16 cellular contexts compared by ENCODE assay signal in genomic region chr3:125767641-125768040, GRCh38.
A peak's percentile ranks its signal among the peaks of the same experiment; 100 is the strongest.
DNase-seq lines count a peak whose midpoint lies in the region; ATAC-seq and TF ChIP-seq lines count a peak whose summit lies in the region.
"Had no signal": no experiment of that assay in that cellular context is flagged by ENCODE, and none has a peak within 500 bp of the region (broad histone marks: within the 10 kb centered on the region; RNA-seq: fewer than 3 reads in every experiment).

No MANE protein-coding gene starts in this region.

- no peaks in the 10 kb centered on the region for H3K27me3 ChIP-seq in MM.1S (replicated peaks; ENCODE audit: insufficient read depth, low read length)
- H3K27me3 ChIP-seq: colonic mucosa, MG63 had no signal

- ATAC-seq in activated naive CD4-positive, alpha-beta T cell treated with anti-CD3 and anti-CD28 coated beads, Interleukin-2, amount 50 U/mL, for 72 hours, result no peak
- ATAC-seq in stimulated activated memory B cell treated with anti-CD40 and anti-IgM and Interleukin-4, amounts not matched to agents 10 μg/mL and 1 μg/mL and 100 μg/mL, for 72 hours, result no peak
- ATAC-seq: activated CD8-positive, alpha-beta T cell treated with anti-CD3 and anti-CD28 coated beads, Interleukin-2, amount 10 ng/mL, durations not matched to agents 7 days and 5 days; right cardiac atrium had no signal

- H3K4me1 Mint-ChIP-seq in activated naive CD4-positive, alpha-beta T cell treated with anti-CD3 and anti-CD28 coated beads for 36 hours (ENCODE audit: low read depth), result no peaks in the 10 kb centered on the region
- H3K4me1 Mint-ChIP-seq in glutamatergic neuron (ENCODE audit: low read depth, unreplicated experiment), result peaks cover 4% of the 10 kb centered on the region
- H3K4me1 Mint-ChIP-seq in stimulated activated memory B cell treated with anti-CD40 and anti-IgM and Interleukin-4, amounts not matched to agents 10 μg/mL and 1 μg/mL and 100 μg/mL, for 72 hours, result peaks cover 23% of the 10 kb centered on the region

- no peaks in the 10 kb centered on the region for H3K9me2 ChIP-seq in MM.1S (replicated peaks; ENCODE audit: insufficient read depth, low read length)

- 0 out of 2 replicates have a peak, but pooled peaks cover 5% of the 10 kb centered on the region for H3K4me1 ChIP-seq in MM.1S (ENCODE audit: low read length)
- H3K4me1 ChIP-seq: colonic mucosa had no signal

- H3K4me3 ChIP-seq in MM.1S (ENCODE audit: low read length), result peak overlapping the region; percentile 77
- H3K4me3 ChIP-seq: MG63 had no signal

- peaks cover 34% of the 10 kb centered on the region for H3K79me2 ChIP-seq in MM.1S (ENCODE audit: low read length)

- no peaks in the 10 kb centered on the region for H3K9me3 Mint-ChIP-seq in activated naive CD4-positive, alpha-beta T cell treated with anti-CD3 and anti-CD28 coated beads for 36 hours
- no peaks in the 10 kb centered on the region for H3K9me3 Mint-ChIP-seq in activated naive CD4-positive, alpha-beta T cell treated with anti-CD3 and anti-CD28 coated beads, Interleukin-2, amount 50 U/mL, for 72 hours
- H3K9me3 Mint-ChIP-seq in glutamatergic neuron (ENCODE audit: unreplicated experiment), result peaks cover 8% of the 10 kb centered on the region
- no peaks in the 10 kb centered on the region for H3K9me3 Mint-ChIP-seq in stimulated activated memory B cell treated with anti-CD40 and anti-IgM and Interleukin-4, amounts not matched to agents 10 μg/mL and 1 μg/mL and 100 μg/mL, for 72 hours

- H3K27ac Mint-ChIP-seq in activated naive CD4-positive, alpha-beta T cell treated with anti-CD3 and anti-CD28 coated beads for 36 hours, result no peak overlapping the region
- H3K27ac Mint-ChIP-seq in activated naive CD4-positive, alpha-beta T cell treated with anti-CD3 and anti-CD28 coated beads, Interleukin-2, amount 50 U/mL, for 72 hours, result peak overlapping the region in 1 of 2 donors; percentile 57
- no peak overlapping the region for H3K27ac Mint-ChIP-seq in glutamatergic neuron (ENCODE audit: unreplicated experiment)
- H3K27ac Mint-ChIP-seq in stimulated activated memory B cell treated with anti-CD40 and anti-IgM and Interleukin-4, amounts not matched to agents 10 μg/mL and 1 μg/mL and 100 μg/mL, for 72 hours, result no peak overlapping the region
- H3K27ac Mint-ChIP-seq: activated CD8-positive, alpha-beta T cell treated with anti-CD3 and anti-CD28 coated beads, Interleukin-2, amount 10 ng/mL, durations not matched to agents 7 days and 5 days had no signal

- H3K4me2 ChIP-seq in MM.1S (ENCODE audit: low read depth, low read length), result peak overlapping the region; percentile 77; the same call in 1 of the 2 replicates

- H4K20me1 ChIP-seq in MM.1S (ENCODE audit: insufficient read depth, low read length), result no peaks in the 10 kb centered on the region

- no peaks in the 10 kb centered on the region for H3K36me3 ChIP-seq in MM.1S (replicated peaks; ENCODE audit: insufficient read depth, low read length)
- H3K36me3 ChIP-seq: colonic mucosa, MG63 had no signal

- intact Hi-C loops in activated naive CD4-positive, alpha-beta T cell treated with anti-CD3 and anti-CD28 coated beads for 36 hours (cut with micrococcal nuclease), result no loop called here

- H3K9me3 ChIP-seq in MM.1S (replicated peaks; ENCODE audit: insufficient read depth, low read length), result no peaks in the 10 kb centered on the region
- H3K9me3 ChIP-seq: colonic mucosa, MG63 had no signal

- no peaks in the 10 kb centered on the region for H3F3A ChIP-seq in MM.1S (ENCODE audit: insufficient read depth, low read length)

- peak overlapping the region; percentile 58 for H3K4me3 Mint-ChIP-seq in activated naive CD4-positive, alpha-beta T cell treated with anti-CD3 and anti-CD28 coated beads for 36 hours
- peak overlapping the region; percentile 42 for H3K4me3 Mint-ChIP-seq in glutamatergic neuron (ENCODE audit: unreplicated experiment)
- peak overlapping the region; percentile 86 for H3K4me3 Mint-ChIP-seq in stimulated activated memory B cell treated with anti-CD40 and anti-IgM and Interleukin-4, amounts not matched to agents 10 μg/mL and 1 μg/mL and 100 μg/mL, for 72 hours

- TF ChIP-seq CTCF in MM.1S (IDR thresholded peaks at IDR 0.05; ENCODE audit: low read length), result no peak
- no peak for TF ChIP-seq CTCF in glutamatergic neuron (IDR thresholded peaks at IDR 0.05; ENCODE audit: partially characterized antibody, unreplicated experiment)

- H3K27me3 Mint-ChIP-seq in activated naive CD4-positive, alpha-beta T cell treated with anti-CD3 and anti-CD28 coated beads for 36 hours (ENCODE audit: low read depth), result peaks cover 26% of the 10 kb centered on the region
- peaks cover 11% of the 10 kb centered on the region for H3K27me3 Mint-ChIP-seq in glutamatergic neuron (ENCODE audit: unreplicated experiment)
- H3K27me3 Mint-ChIP-seq in stimulated activated memory B cell treated with anti-CD40 and anti-IgM and Interleukin-4, amounts not matched to agents 10 μg/mL and 1 μg/mL and 100 μg/mL, for 72 hours, result peaks cover 23% of the 10 kb centered on the region

- CTCF ChIA-PET in activated naive CD4-positive, alpha-beta T cell treated with anti-CD3 and anti-CD28 coated beads for 36 hours (lab: Charles Lee), result interaction anchor here (0.9 kb wide), 1 partner anchor 13 kb away, joined by 3 read pairs; no protein-coding TSS in a partner anchor

- H3K9ac ChIP-seq in MM.1S (ENCODE audit: low read length), result peak overlapping the region; percentile 89; the same call in 1 of the 2 replicates

- no peak overlapping the region for H3K27ac ChIP-seq in MM.1S (ENCODE audit: low read length)
- H3K27ac ChIP-seq: colonic mucosa, RWPE1 had no signal

- H2AFZ ChIP-seq in MM.1S (ENCODE audit: low read length), result no peak overlapping the region

- H3K36me3 Mint-ChIP-seq in activated naive CD4-positive, alpha-beta T cell treated with anti-CD3 and anti-CD28 coated beads for 36 hours (ENCODE audit: low read depth), result no peaks in the 10 kb centered on the region
- H3K36me3 Mint-ChIP-seq in activated naive CD4-positive, alpha-beta T cell treated with anti-CD3 and anti-CD28 coated beads, Interleukin-2, amount 50 U/mL, for 72 hours, result no peaks in the 10 kb centered on the region
- no peaks in the 10 kb centered on the region for H3K36me3 Mint-ChIP-seq in glutamatergic neuron (ENCODE audit: unreplicated experiment)
- H3K36me3 Mint-ChIP-seq in stimulated activated memory B cell treated with anti-CD40 and anti-IgM and Interleukin-4, amounts not matched to agents 10 μg/mL and 1 μg/mL and 100 μg/mL, for 72 hours, result no peaks in the 10 kb centered on the region

- no peak for DNase-seq in activated naive CD4-positive, alpha-beta T cell treated with anti-CD3 and anti-CD28 coated beads for 36 hours
- DNase-seq in activated naive CD4-positive, alpha-beta T cell treated with anti-CD3 and anti-CD28 coated beads, Interleukin-2, amount 50 U/mL, for 72 hours (ENCODE audit: low spot score in 2 of 2), result no peak
- DNase-seq in MM.1S (no peak), glutamatergic neuron (no peak), NCI-H2171 treated with DMSO at 0.1 percent for 48 hours (lab: John Stamatoyannopoulos, UW) (no peak), HPDE6-E6E7 (ENCODE audit: extremely low spot score) (no peak), NCI-H2227 treated with DMSO at 0.1 percent for 48 hours (lab: John Stamatoyannopoulos, UW) (no peak)
- DNase-seq: activated CD8-positive, alpha-beta T cell treated with anti-CD3 and anti-CD28 coated beads, Interleukin-2, amount 10 ng/mL, durations not matched to agents 7 days and 5 days; activated effector memory CD4-positive, alpha-beta T cell treated with Interleukin-2 at 50 U/mL for 16 hours; NCI-H187 treated with DMSO at 0.1 percent for 48 hours; trophoblast cell had no signal
